Comparison of ENCODE assay signal across 13 cellular contexts in genomic region chr12:112977139-112977538, GRCh38. TPM values are rescaled to one million over a fixed set of nuclear protein-coding genes. Genes with fewer than 3 reads are reported as not detected.
DNase-seq lines count a peak whose midpoint lies in the region; ATAC-seq lines count a peak whose summit lies in the region.
"Had no signal": no experiment of that assay in that cellular context is flagged by ENCODE, and none has a peak within 500 bp of the region (broad histone marks: within the 10 kb centered on the region; RNA-seq: fewer than 3 reads in every experiment).

No MANE protein-coding gene starts in this region.

- H3K4me3 Mint-ChIP-seq in stimulated activated naive CD8-positive, alpha-beta T cell treated with anti-CD3 and anti-CD28 coated beads, Interleukin-15, Interleukin-2, amounts not matched to agents 100 ng/mL and 50 ng/mL, for 24 hours = no peak overlapping the region
- no peak overlapping the region for H3K4me3 Mint-ChIP-seq in stimulated activated naive CD8-positive, alpha-beta T cell treated with anti-CD3 and anti-CD28 coated beads, Interleukin-15, amount 100 ng/mL, for 72 hours
- H3K4me3 Mint-ChIP-seq in activated CD4-positive, alpha-beta memory T cell treated with anti-CD3 and anti-CD28 coated beads, Interleukin-2, amount 10 ng/mL, durations not matched to agents 7 days and 5 days = peak overlapping the region; percentile 87
- H3K4me3 Mint-ChIP-seq in immature natural killer cell = peak overlapping the region; percentile 7 to 99 (median 92)

- no peak for DNase-seq in stimulated activated naive CD8-positive, alpha-beta T cell treated with anti-CD3 and anti-CD28 coated beads, Interleukin-15, amount 100 ng/mL, for 72 hours
- DNase-seq in activated CD4-positive, alpha-beta memory T cell treated with anti-CD3 and anti-CD28 coated beads, Interleukin-2, amount 10 ng/mL, durations not matched to agents 7 days and 5 days = no peak
- DNase-seq in immature natural killer cell (no peak), GF-D8 (lab: John Stamatoyannopoulos, UW) (no peak), A172 (ENCODE audit: low spot score) (no peak), cerebellar cortex (ENCODE audit: low spot score) (no peak), foreskin melanocyte (no peak)
- DNase-seq: activated CD4-positive, alpha-beta T cell treated with anti-CD3 and anti-CD28 coated beads for 1 hour; HFFc6; NCI-H2081; NCI-H526 treated with DMSO at 0.1 percent for 48 hours; SW 1271 had no signal

- POLR2A ChIA-PET in activated CD4-positive, alpha-beta memory T cell treated with anti-CD3 and anti-CD28 coated beads, Interleukin-2, amount 10 ng/mL, durations not matched to agents 7 days and 5 days (lab: Charles Lee) = interaction anchor here (1.1 to 7.4 kb wide), 11 partner anchors 10 to 1031 kb away, joined by 4 to 183 read pairs (median 22); partner anchors contain the start of genes DDX54, OAS1, OAS3 and RITA1

- H3K27me3 Mint-ChIP-seq in stimulated activated naive CD8-positive, alpha-beta T cell treated with anti-CD3 and anti-CD28 coated beads, Interleukin-15, Interleukin-2, amounts not matched to agents 100 ng/mL and 50 ng/mL, for 24 hours = no peaks in the 10 kb centered on the region
- no peaks in the 10 kb centered on the region for H3K27me3 Mint-ChIP-seq in stimulated activated naive CD8-positive, alpha-beta T cell treated with anti-CD3 and anti-CD28 coated beads, Interleukin-15, amount 100 ng/mL, for 72 hours
- H3K27me3 Mint-ChIP-seq in activated CD4-positive, alpha-beta memory T cell treated with anti-CD3 and anti-CD28 coated beads, Interleukin-2, amount 10 ng/mL, durations not matched to agents 7 days and 5 days = no peaks in the 10 kb centered on the region
- peaks cover 0 to 1% (median 0%) of the 10 kb centered on the region in 3 donors for H3K27me3 Mint-ChIP-seq in immature natural killer cell (ENCODE audit: low read depth in 3 of 3)

- no peak for ATAC-seq in stimulated activated naive CD8-positive, alpha-beta T cell treated with anti-CD3 and anti-CD28 coated beads, Interleukin-15, amount 100 ng/mL, for 72 hours

- CTCF ChIA-PET in activated CD4-positive, alpha-beta memory T cell treated with anti-CD3 and anti-CD28 coated beads, Interleukin-2, amount 10 ng/mL, durations not matched to agents 7 days and 5 days (lab: Charles Lee) = interaction anchor here (1.5 to 3.3 kb wide), 3 partner anchors 16 to 70 kb away, joined by 11 to 69 read pairs (median 35); partner anchors contain the start of genes OAS1 and OAS3

- H3K36me3 Mint-ChIP-seq in stimulated activated naive CD8-positive, alpha-beta T cell treated with anti-CD3 and anti-CD28 coated beads, Interleukin-15, Interleukin-2, amounts not matched to agents 100 ng/mL and 50 ng/mL, for 24 hours (ENCODE audit: low read depth) = peaks cover 25% of the 10 kb centered on the region
- H3K36me3 Mint-ChIP-seq in activated CD4-positive, alpha-beta memory T cell treated with anti-CD3 and anti-CD28 coated beads, Interleukin-2, amount 10 ng/mL, durations not matched to agents 7 days and 5 days (ENCODE audit: low read depth) = peaks cover 52% of the 10 kb centered on the region
- H3K36me3 Mint-ChIP-seq in immature natural killer cell = peaks cover 0 to 19% (median 4%) of the 10 kb centered on the region in 3 donors

- peak overlapping the region; percentile 96 for H3K27ac Mint-ChIP-seq in stimulated activated naive CD8-positive, alpha-beta T cell treated with anti-CD3 and anti-CD28 coated beads, Interleukin-15, Interleukin-2, amounts not matched to agents 100 ng/mL and 50 ng/mL, for 24 hours
- peak overlapping the region in 1 of 2 donors; percentile 35 for H3K27ac Mint-ChIP-seq in stimulated activated naive CD8-positive, alpha-beta T cell treated with anti-CD3 and anti-CD28 coated beads, Interleukin-15, amount 100 ng/mL, for 72 hours
- peak overlapping the region; percentile 100 for H3K27ac Mint-ChIP-seq in activated CD4-positive, alpha-beta memory T cell treated with anti-CD3 and anti-CD28 coated beads, Interleukin-2, amount 10 ng/mL, durations not matched to agents 7 days and 5 days
- peak overlapping the region; percentile 84 to 100 (median 98) for H3K27ac Mint-ChIP-seq in immature natural killer cell

- H3K4me1 Mint-ChIP-seq in stimulated activated naive CD8-positive, alpha-beta T cell treated with anti-CD3 and anti-CD28 coated beads, Interleukin-15, Interleukin-2, amounts not matched to agents 100 ng/mL and 50 ng/mL, for 24 hours (ENCODE audit: low read depth) = peaks cover 37% of the 10 kb centered on the region
- peaks cover 33% of the 10 kb centered on the region for H3K4me1 Mint-ChIP-seq in stimulated activated naive CD8-positive, alpha-beta T cell treated with anti-CD3 and anti-CD28 coated beads, Interleukin-15, amount 100 ng/mL, for 72 hours
- H3K4me1 Mint-ChIP-seq in activated CD4-positive, alpha-beta memory T cell treated with anti-CD3 and anti-CD28 coated beads, Interleukin-2, amount 10 ng/mL, durations not matched to agents 7 days and 5 days = peaks cover 32% of the 10 kb centered on the region
- peaks cover 44 to 48% of the 10 kb centered on the region in 2 donors for H3K4me1 Mint-ChIP-seq in immature natural killer cell

- no peaks in the 10 kb centered on the region for H3K9me3 Mint-ChIP-seq in stimulated activated naive CD8-positive, alpha-beta T cell treated with anti-CD3 and anti-CD28 coated beads, Interleukin-15, Interleukin-2, amounts not matched to agents 100 ng/mL and 50 ng/mL, for 24 hours
- H3K9me3 Mint-ChIP-seq in stimulated activated naive CD8-positive, alpha-beta T cell treated with anti-CD3 and anti-CD28 coated beads, Interleukin-15, amount 100 ng/mL, for 72 hours = peaks cover 9 to 14% of the 10 kb centered on the region in 2 donors
- peaks cover 9% of the 10 kb centered on the region for H3K9me3 Mint-ChIP-seq in activated CD4-positive, alpha-beta memory T cell treated with anti-CD3 and anti-CD28 coated beads, Interleukin-2, amount 10 ng/mL, durations not matched to agents 7 days and 5 days
- H3K9me3 Mint-ChIP-seq in immature natural killer cell = no peaks in the 10 kb centered on the region
- H3K9me3 Mint-ChIP-seq: HFFc6 had no signal

RNA-seq across cellular contexts. Expression of gene OAS2, which starts 1.2 kb away (rescaled TPM):
- 100 to 1,000 TPM; 327 to 331 TPM for total RNA-seq in activated CD4-positive, alpha-beta memory T cell treated with anti-CD3 and anti-CD28 coated beads, Interleukin-2, amount 10 ng/mL, durations not matched to agents 7 days and 5 days
- polyA plus RNA-seq in immature natural killer cell = 10 to 100 TPM; 24.3 to 64.5 (median 26.9) TPM
- 1.7 and 6.5 TPM in 2 replicates for total RNA-seq in A172 (2014; rRNA removed; shearing (Covaris generic))

RNA-seq across cellular contexts. Expression of gene OAS3, which starts 38.9 kb away (rescaled TPM):
- total RNA-seq in activated CD4-positive, alpha-beta memory T cell treated with anti-CD3 and anti-CD28 coated beads, Interleukin-2, amount 10 ng/mL, durations not matched to agents 7 days and 5 days = 100 to 1,000 TPM; 260 to 265 TPM
- 10 to 100 TPM in 1 of 3 donors, 1 to 10 TPM in 2; 2.2 to 16.7 (median 9.0) TPM for polyA plus RNA-seq in immature natural killer cell
- total RNA-seq in A172 (2014; rRNA removed; shearing (Covaris generic)) = 20.3 and 24.3 TPM in 2 replicates

Comparison
In these comparisons a context has a peak if more than half of its experiments do, and no peak if none do; other contexts are left out.
1. H3K4me3 Mint-ChIP-seq: peak in activated CD4-positive, alpha-beta memory T cell treated with anti-CD3 and anti-CD28 coated beads, Interleukin-2, amount 10 ng/mL, durations not matched to agents 7 days and 5 days (single experiment) and immature natural killer cell (5 of 5); none in stimulated activated naive CD8-positive, alpha-beta T cell treated with anti-CD3 and anti-CD28 coated beads, Interleukin-15, Interleukin-2, amounts not matched to agents 100 ng/mL and 50 ng/mL, for 24 hours (single experiment) and stimulated activated naive CD8-positive, alpha-beta T cell treated with anti-CD3 and anti-CD28 coated beads, Interleukin-15, amount 100 ng/mL, for 72 hours (0 of 2).
2. RNA of gene OAS2, which starts 1.2 kb away (total RNA-seq): 327 to 331 TPM in activated CD4-positive, alpha-beta memory T cell treated with anti-CD3 and anti-CD28 coated beads, Interleukin-2, amount 10 ng/mL, durations not matched to agents 7 days and 5 days; 1.7 to 6.5 TPM in A172; every median in the first group is over 10 times any median in the second.
3. RNA of gene OAS3, which starts 38.9 kb away (total RNA-seq): 260 to 265 TPM in activated CD4-positive, alpha-beta memory T cell treated with anti-CD3 and anti-CD28 coated beads, Interleukin-2, amount 10 ng/mL, durations not matched to agents 7 days and 5 days; 20.3 to 24.3 TPM in A172; every median in the first group is over 10 times any median in the second.